ENCODE assay signal across 32 cellular contexts in the genomic region with DNA sequence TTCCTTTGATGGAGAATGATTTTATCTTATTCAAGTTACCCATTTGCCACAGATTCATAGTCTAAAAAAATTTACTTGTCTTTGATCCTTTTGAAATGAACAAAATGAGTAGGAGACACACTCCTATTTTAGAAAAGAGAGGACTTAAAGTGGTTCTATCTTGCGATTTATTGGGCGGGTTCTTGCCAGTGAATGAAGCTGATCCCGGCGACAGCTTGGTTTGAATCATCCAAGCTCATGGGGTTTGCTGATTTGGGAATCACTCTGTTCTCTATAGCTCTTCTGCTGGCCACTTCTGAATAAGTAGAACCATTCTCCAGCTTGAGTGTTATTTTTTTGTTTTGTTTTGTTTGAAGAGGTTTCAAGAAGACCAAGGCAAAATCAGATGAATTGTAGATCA.
"Had no signal": no experiment of that assay in that cellular context is flagged by ENCODE, and none has a peak within 500 bp of the region (broad histone marks: within the 10 kb centered on the region; RNA-seq: fewer than 3 reads in every experiment).

No MANE protein-coding gene starts in this region.

- H3K27me3 Mint-ChIP-seq: dendritic cell treated with granulocyte-macrophage colony-stimulating factor and Interleukin-4, amounts not matched to agents 40 ng/mL and 50 ng/mL, for 4 days; progenitor cell of endocrine pancreas had no signal

- H3K27me3 ChIP-seq: colonic mucosa, gastrocnemius medialis, heart left ventricle, hepatocyte, left lung, neural progenitor cell, testis, tibial nerve, upper lobe of right lung, uterus had no signal

- DNase-seq: colonic mucosa; effector CD8-positive, alpha-beta T cell; endodermal cell; foreskin fibroblast; gastrocnemius medialis; heart left ventricle; left cardiac atrium; left lung; mammary epithelial cell; mesendoderm; midbrain; naive thymus-derived CD4-positive, alpha-beta T cell; right cardiac atrium; stimulated activated CD4-positive, alpha-beta T cell treated with anti-CD3 and anti-CD28 coated beads, Interleukin-15, amount 100 ng/mL, for 24 hours; stimulated activated CD4-positive, alpha-beta T cell treated with anti-CD3 and anti-CD28 coated beads, Interleukin-4, amount 100 ng/mL, for 24 hours; stimulated activated naive CD8-positive, alpha-beta T cell treated with anti-CD3 and anti-CD28 coated beads, Interleukin-15, Interleukin-2, amounts not matched to agents 100 U/mL and 50 U/mL, for 24 hours; substantia nigra; testis; upper lobe of right lung; uterus had no signal

- H3K27ac ChIP-seq: colonic mucosa, epithelial cell of prostate, hepatocyte, left lung, neural progenitor cell, parathyroid adenoma, skin epidermis, testis, tibial nerve, upper lobe of right lung, uterus had no signal

- H3K79me2 ChIP-seq: hepatocyte, parathyroid adenoma had no signal

- H3K9ac ChIP-seq: neural progenitor cell, parathyroid adenoma had no signal

- H3K4me1 ChIP-seq: colonic mucosa, left lung, neural progenitor cell, testis, tibial nerve, upper lobe of right lung had no signal

- H3K4me3 ChIP-seq: colonic mucosa, gastrocnemius medialis, heart left ventricle, hepatocyte, left lung, neural progenitor cell, skin epidermis, testis, tibial nerve, upper lobe of right lung, uterus had no signal

- FAIRE-seq: islet of Langerhans had no signal

- H3K36me3 Mint-ChIP-seq: neural progenitor cell; stimulated activated effector memory CD8-positive, alpha-beta T cell treated with anti-CD3 and anti-CD28 coated beads, Interleukin-12 subunit alpha, Interleukin-12 subunit beta, amount 100 ng/mL, for 72 hours had no signal

- H3K4me3 Mint-ChIP-seq: dendritic cell treated with granulocyte-macrophage colony-stimulating factor and Interleukin-4, amounts not matched to agents 40 ng/mL and 50 ng/mL, for 4 days; endodermal cell; naive thymus-derived CD4-positive, alpha-beta T cell; nephron; neural progenitor cell; stimulated activated effector memory CD8-positive, alpha-beta T cell treated with anti-CD3 and anti-CD28 coated beads, Interleukin-12 subunit alpha, Interleukin-12 subunit beta, amount 100 ng/mL, for 72 hours had no signal

- H3K4me2 ChIP-seq: hepatocyte, neural progenitor cell had no signal

- ATAC-seq: esophagus mucosa; gastrocnemius medialis; left cardiac atrium; left lung; naive thymus-derived CD4-positive, alpha-beta T cell; right cardiac atrium; stimulated activated effector memory CD8-positive, alpha-beta T cell treated with anti-CD3 and anti-CD28 coated beads, Interleukin-12 subunit alpha, Interleukin-12 subunit beta, amount 100 ng/mL, for 72 hours; stimulated activated naive CD8-positive, alpha-beta T cell treated with anti-CD3 and anti-CD28 coated beads, Interleukin-15, Interleukin-2, amounts not matched to agents 100 U/mL and 50 U/mL, for 24 hours; upper lobe of right lung had no signal

- H3K9me3 Mint-ChIP-seq: dendritic cell treated with granulocyte-macrophage colony-stimulating factor and Interleukin-4, amounts not matched to agents 40 ng/mL and 50 ng/mL, for 4 days; endodermal cell; naive thymus-derived CD4-positive, alpha-beta T cell; nephron; neural progenitor cell; stimulated activated effector memory CD8-positive, alpha-beta T cell treated with anti-CD3 and anti-CD28 coated beads, Interleukin-12 subunit alpha, Interleukin-12 subunit beta, amount 100 ng/mL, for 72 hours had no signal

- H3K9me3 ChIP-seq: colonic mucosa, gastrocnemius medialis, heart left ventricle, left lung, testis, tibial nerve, upper lobe of right lung, uterus had no signal

- H3K4me1 Mint-ChIP-seq: endodermal cell; nephron; stimulated activated effector memory CD8-positive, alpha-beta T cell treated with anti-CD3 and anti-CD28 coated beads, Interleukin-12 subunit alpha, Interleukin-12 subunit beta, amount 100 ng/mL, for 72 hours had no signal

- H3K27ac Mint-ChIP-seq: dendritic cell treated with granulocyte-macrophage colony-stimulating factor and Interleukin-4, amounts not matched to agents 40 ng/mL and 50 ng/mL, for 4 days; endodermal cell; naive thymus-derived CD4-positive, alpha-beta T cell; nephron; neural progenitor cell; progenitor cell of endocrine pancreas; stimulated activated effector memory CD8-positive, alpha-beta T cell treated with anti-CD3 and anti-CD28 coated beads, Interleukin-12 subunit alpha, Interleukin-12 subunit beta, amount 100 ng/mL, for 72 hours had no signal

- H2AFZ ChIP-seq: hepatocyte, neural progenitor cell, parathyroid adenoma had no signal

- H3K36me3 ChIP-seq: colonic mucosa, gastrocnemius medialis, heart left ventricle, left lung, neural progenitor cell, tibial nerve, upper lobe of right lung, uterus had no signal
